ENCODE assay signal across 10 cellular contexts in the genomic region with DNA sequence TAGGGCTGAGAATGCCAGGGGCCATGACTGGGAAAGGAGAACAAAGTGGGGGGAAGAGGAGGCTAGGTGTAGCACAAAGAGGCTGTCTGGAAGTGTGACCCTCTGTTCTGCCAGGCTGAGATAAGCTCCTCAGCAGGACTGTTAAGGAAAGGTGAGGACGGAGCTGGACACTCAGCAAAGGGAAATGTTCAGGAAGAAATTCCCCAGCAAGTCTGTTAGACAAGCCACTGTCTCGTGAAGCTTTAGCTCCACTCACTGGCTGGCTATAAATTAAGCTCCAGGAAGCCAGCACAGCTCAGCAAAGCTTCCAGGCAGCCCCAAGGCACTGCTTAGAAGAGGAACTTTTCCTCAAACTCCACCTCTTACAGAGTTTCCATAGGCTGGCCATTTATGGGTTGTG.
A peak's percentile ranks its signal among the peaks of the same experiment; 100 is the strongest.
DNase-seq lines count a peak whose midpoint lies in the region; ATAC-seq and TF ChIP-seq lines count a peak whose summit lies in the region.
"Had no signal": no experiment of that assay in that cellular context is flagged by ENCODE, and none has a peak within 500 bp of the region (broad histone marks: within the 10 kb centered on the region; RNA-seq: fewer than 3 reads in every experiment).

No MANE protein-coding gene starts in this region.

- no peaks in the 10 kb centered on the region for H3K23me2 ChIP-seq in H9 (ENCODE audit: insufficient read length, low read depth, low read length, poor library complexity, severe bottlenecking)

- TF ChIP-seq POLR2A in spleen (IDR thresholded peaks at IDR 0.05): no peak

- DNase-seq in DMS153 treated with DMSO at 0.1 percent for 48 hours (lab: John Stamatoyannopoulos, UW; ENCODE audit: unreplicated experiment) (peak; percentile 13), H9 (peak; percentile 34), anterior cingulate cortex (lab: John Stamatoyannopoulos, UW) (peak in 43 of 58 donors; percentile 1 to 69 (median 16)), nephron progenitor cell (peak; percentile 30), spleen (no peak), dermis blood vessel endothelial cell (no peak)
- DNase-seq: activated naive CD4-positive, alpha-beta T cell treated with Interleukin-2 at 50 U/mL for 16 hours; lower lobe of right lung; T-helper 2 cell had no signal

- no peak overlapping the region for H2BK5ac ChIP-seq in H9 (ENCODE audit: insufficient read length, low read length)

- H4K91ac ChIP-seq in H9 (ENCODE audit: insufficient read length, low read depth, low read length): no peak overlapping the region

- no peaks in the 10 kb centered on the region for H3K79me1 ChIP-seq in H9 (ENCODE audit: insufficient read depth, low read depth, low read length, poor library complexity, severe bottlenecking)

- H3K4me2 ChIP-seq in H9 (ENCODE audit: insufficient read depth, insufficient read length, low read length): no peak overlapping the region

- H3K23ac ChIP-seq in H9 (ENCODE audit: insufficient read length, low read depth, low read length): no peak overlapping the region

- ATAC-seq in GM18873 (IDR thresholded peaks at IDR 0.05; ENCODE audit: low FRiP score, unreplicated experiment): no peak
- ATAC-seq: lower lobe of right lung had no signal

- H3K9me3 Mint-ChIP-seq in H9 (peaks cover 0 to 3% of the 10 kb centered on the region in 2 experiments; a peak in 1 of 5 replicates), nephron progenitor cell (peaks cover 6% of the 10 kb centered on the region)

- no peak overlapping the region for H4K8ac ChIP-seq in H9 (replicated peaks; ENCODE audit: insufficient read length, low read depth, low read length)

- H3K27ac ChIP-seq in H9 (ENCODE audit: insufficient read length, low read depth, low read length): no peak overlapping the region
- H3K27ac ChIP-seq in spleen: no peak overlapping the region
- H3K27ac ChIP-seq: lower lobe of right lung had no signal

- H3K4me1 ChIP-seq in H9 (ENCODE audit: insufficient read depth, low read length) (no peaks in the 10 kb centered on the region), spleen (no peaks in the 10 kb centered on the region)
- H3K4me1 ChIP-seq: lower lobe of right lung had no signal

- H3K27ac Mint-ChIP-seq in H9 (no peak overlapping the region), nephron progenitor cell (peak overlapping the region; percentile 77)

- TF ChIP-seq CTCF in H9 (conservative IDR thresholded peaks at IDR 0.05) (peak; percentile 46; the same call in 2 of the 3 replicates), nephron progenitor cell (IDR thresholded peaks at IDR 0.05) (no peak), spleen (IDR thresholded peaks at IDR 0.05 in 8 of 11, conservative IDR thresholded peaks at IDR 0.05 in 3 of 11) (no peak)

- H2BK12ac ChIP-seq in H9 (ENCODE audit: insufficient read length, low read depth, low read length): no peak overlapping the region

- H3K56ac ChIP-seq in H9 (ENCODE audit: insufficient read length, low read depth, low read length): no peak overlapping the region

- H2BK15ac ChIP-seq in H9 (ENCODE audit: low read depth, low read length): no peak overlapping the region

- H3K4me3 Mint-ChIP-seq in H9 (no peak overlapping the region), nephron progenitor cell (no peak overlapping the region)

- no peaks in the 10 kb centered on the region for H4K20me1 ChIP-seq in H9 (ENCODE audit: control insufficient read depth, insufficient read depth, insufficient read length)

- no peak overlapping the region for H3K4me3 ChIP-seq in spleen
- H3K4me3 ChIP-seq: lower lobe of right lung had no signal

- H3K36me3 ChIP-seq in spleen: no peaks in the 10 kb centered on the region
- H3K36me3 ChIP-seq: lower lobe of right lung had no signal

- H3T11ph ChIP-seq in H9 (ENCODE audit: low read length): no peak overlapping the region

- no peaks in the 10 kb centered on the region; the same call in 1 of the 2 replicates for H3K79me2 ChIP-seq in H9 (ENCODE audit: insufficient read depth, low read length)

- no peak overlapping the region for H2AK5ac ChIP-seq in H9 (ENCODE audit: insufficient read length, low read length)

- H3K27me3 ChIP-seq in H9 (ENCODE audit: insufficient read depth, low read length): no peaks in the 10 kb centered on the region
- H3K27me3 ChIP-seq in spleen (replicated peaks in 1 of 7): no peaks in the 10 kb centered on the region

- no CpG with 5 or more reads among the region's 2 CpGs for WGBS in H9 (ENCODE audit: extremely low coverage, insufficient read length, low lambda C conversion rate)
- 3 to 9% (median 5%) methylated on average over 2 of the region's 2 CpGs for WGBS in spleen, 5 donors

- no peaks in the 10 kb centered on the region for H3K4me1 Mint-ChIP-seq in H9
- peaks cover 10% of the 10 kb centered on the region for H3K4me1 Mint-ChIP-seq in nephron progenitor cell

- H4K5ac ChIP-seq in H9 (ENCODE audit: insufficient read length, low read depth, low read length): no peak overlapping the region

- H3K14ac ChIP-seq in H9 (ENCODE audit: insufficient read depth, low read length): no peak overlapping the region

- no peaks in the 10 kb centered on the region for H3K9me3 ChIP-seq in H9 (ENCODE audit: control insufficient read depth, low read depth, low read length)
- H3K9me3 ChIP-seq in spleen: no peaks in the 10 kb centered on the region
- H3K9me3 ChIP-seq: lower lobe of right lung had no signal

- H3K18ac ChIP-seq in H9 (ENCODE audit: insufficient read length, low read depth, low read length): no peak overlapping the region

- H3K9ac ChIP-seq in H9 (ENCODE audit: extremely low read depth, insufficient read length, low read length): no peak overlapping the region

- H3K36me3 Mint-ChIP-seq in H9 (ENCODE audit: insufficient read depth in 1 of 3, low read depth in 3 of 3) (peaks cover 0 to 3% (median 0%) of the 10 kb centered on the region in 3 experiments; a peak in 3 of 7 replicates), nephron progenitor cell (ENCODE audit: low read depth) (no peaks in the 10 kb centered on the region)

- H2BK120ac ChIP-seq in H9 (ENCODE audit: low read depth, low read length, poor library complexity, severe bottlenecking): no peak overlapping the region

- no peak overlapping the region for H2AFZ ChIP-seq in H9 (ENCODE audit: low read length)

- H3K27me3 Mint-ChIP-seq in H9 (ENCODE audit: low read depth) (no peaks in the 10 kb centered on the region), nephron progenitor cell (ENCODE audit: low read depth, poor library complexity) (peaks cover 9% of the 10 kb centered on the region)

- no peak overlapping the region for H2BK20ac ChIP-seq in H9 (ENCODE audit: low read depth, low read length, poor library complexity, severe bottlenecking)

- H3K4ac ChIP-seq in H9 (ENCODE audit: low read depth, low read length): no peak overlapping the region

- intact Hi-C loops in spleen (cut with DNase I; ENCODE audit: low total_unique reads): no loop called here

Comparison
In these comparisons a context has a peak if more than half of its experiments do, and no peak if none do; other contexts are left out.
1. DNase-seq: peak in DMS153 treated with DMSO at 0.1 percent for 48 hours (single experiment), H9 (single experiment), anterior cingulate cortex (43 of 58) and nephron progenitor cell (single experiment); none in spleen (single experiment) and dermis blood vessel endothelial cell (single experiment).